ENCODE assay signal across 1 cellular context in the genomic region with DNA sequence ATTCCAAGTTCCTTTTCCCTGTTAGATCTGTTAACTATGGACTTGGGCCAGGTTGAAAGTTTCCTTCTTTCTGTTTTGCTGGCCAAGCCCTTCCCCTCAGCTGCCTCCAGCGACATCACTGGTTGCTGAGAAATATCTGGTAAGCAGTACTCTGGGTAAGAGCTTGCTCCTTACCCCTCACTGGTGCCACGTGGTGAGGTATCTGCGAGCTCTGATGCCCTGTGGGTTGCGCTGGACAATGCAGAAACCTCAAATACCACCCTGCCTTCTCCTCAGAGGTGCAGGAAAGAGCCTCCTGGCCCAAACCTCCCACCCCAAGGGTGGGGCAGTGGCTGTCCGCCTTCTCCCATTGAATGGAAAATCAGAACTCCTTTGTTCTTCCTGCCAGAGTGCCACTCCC.
TF ChIP-seq lines count a peak whose summit lies in the region.

No MANE protein-coding gene starts in this region.

TF ChIP-seq in A549, 52 proteins besides CTCF, POLR2A, EP300 and RAD21 (continued from another document):
- TF ChIP-seq, protein P1, sequence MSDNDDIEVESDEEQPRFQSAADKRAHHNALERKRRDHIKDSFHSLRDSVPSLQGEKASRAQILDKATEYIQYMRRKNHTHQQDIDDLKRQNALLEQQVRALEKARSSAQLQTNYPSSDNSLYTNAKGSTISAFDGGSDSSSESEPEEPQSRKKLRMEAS (IDR thresholded peaks at IDR 0.05), result peak; percentile 88
- TF ChIP-seq FOSB (CRISPR knock-in tag; IDR thresholded peaks at IDR 0.05), result no peak
- TF ChIP-seq ZFP36 (IDR thresholded peaks at IDR 0.05; ENCODE audit: borderline replicate concordance, partially characterized antibody), result no peak
TF ChIP-seq in A549: peak in this region for 4.
